ENCODE assay signal across 8 cellular contexts in the genomic region with DNA sequence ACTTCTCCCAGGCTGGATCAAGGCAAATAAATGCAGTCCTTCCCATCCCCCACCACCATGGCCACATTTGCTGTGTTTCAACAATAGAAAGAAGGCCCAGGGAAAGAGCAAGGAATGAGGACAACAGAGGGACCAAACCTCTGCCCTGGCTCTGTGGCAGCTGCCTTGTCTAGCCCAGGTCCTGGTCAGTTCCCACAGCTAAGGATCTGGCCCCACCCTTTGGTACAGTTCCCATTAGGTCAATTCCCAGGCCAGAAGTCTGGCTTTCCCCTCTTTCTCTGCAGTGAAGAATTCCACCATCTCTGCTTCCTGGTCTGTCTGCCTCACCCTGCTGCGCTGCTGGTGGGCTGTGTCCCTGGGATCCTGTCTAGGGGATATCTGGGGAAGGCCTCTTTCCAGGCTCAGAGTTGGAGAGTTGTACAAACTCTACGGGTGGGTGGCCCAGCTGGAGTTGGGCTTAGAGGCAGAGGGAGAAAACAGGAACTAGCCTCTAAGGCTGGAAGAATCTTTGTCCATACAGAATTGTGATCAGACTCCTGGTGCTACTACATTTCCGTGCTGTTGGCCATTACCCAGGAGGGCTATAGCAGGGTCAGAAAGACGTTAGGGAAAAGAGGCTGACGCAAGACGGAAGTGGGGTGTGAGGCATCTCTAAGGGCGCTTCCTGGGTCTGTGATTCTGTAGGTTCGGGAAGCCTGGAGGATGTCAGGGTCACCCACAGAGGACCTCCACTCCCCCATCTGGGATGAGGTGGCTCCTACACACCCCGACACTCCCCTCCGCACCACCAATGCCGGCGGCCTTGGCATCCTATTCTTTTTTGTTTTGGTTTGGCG. TPM values are rescaled to one million over a fixed set of nuclear protein-coding genes. Genes with fewer than 3 reads are reported as not detected.
DNase-seq lines count a peak whose midpoint lies in the region; ATAC-seq and TF ChIP-seq lines count a peak whose summit lies in the region.

No MANE protein-coding gene starts in this region.

- TF ChIP-seq POLR2A in sigmoid colon (IDR thresholded peaks at IDR 0.05), result no peak

- peak in 1 of 2 experiments; percentile 18 for DNase-seq in HAP-1 (ENCODE audit: low spot score in 2 of 2)
- DNase-seq in activated T-helper 2 cell treated with anti-CD3 and anti-CD28 coated beads, Interferon-gamma antibody, Interleukin-2, Interleukin-4, amounts not matched to agents 10 μg/mL and 5 μg/mL and 100 μg/mL, durations not matched to agents 14 hours and 24 hours and 36 hours (ENCODE audit: low spot score), result no peak
- peak; percentile 84 to 85 (median 85) for DNase-seq in right cardiac atrium
- DNase-seq in sigmoid colon, result peak; percentile 90
- DNase-seq in stimulated activated naive CD4-positive, alpha-beta T cell treated with Interleukin-2 at 50 U/mL for 16 hours (lab: John Stamatoyannopoulos, UW), result no peak
- DNase-seq in NK-92 treated with Interleukin-12 subunit alpha and Interleukin-12 subunit beta, amount 100 ng/mL, for 24 hours (lab: John Stamatoyannopoulos, UW), result no peak

- H3K4me1 Mint-ChIP-seq in activated T-helper 2 cell treated with anti-CD3 and anti-CD28 coated beads, Interferon-gamma antibody, Interleukin-2, Interleukin-4, amounts not matched to agents 10 μg/mL and 5 μg/mL and 100 μg/mL, durations not matched to agents 14 hours and 24 hours and 36 hours (ENCODE audit: low read depth), result peaks cover 37% of the 10 kb centered on the region

- H3K27ac ChIP-seq in 22Rv1 (peak overlapping the region; percentile 88), right cardiac atrium (ENCODE audit: low read length) (peak overlapping the region; percentile 99), sigmoid colon (peak overlapping the region; percentile 94 to 97 (median 96))

- H3K4me3 Mint-ChIP-seq in activated T-helper 2 cell treated with anti-CD3 and anti-CD28 coated beads, Interferon-gamma antibody, Interleukin-2, Interleukin-4, amounts not matched to agents 10 μg/mL and 5 μg/mL and 100 μg/mL, durations not matched to agents 14 hours and 24 hours and 36 hours (ENCODE audit: low read depth), result peak overlapping the region; percentile 94

- peak overlapping the region; percentile 95 for H3K27ac Mint-ChIP-seq in activated T-helper 2 cell treated with anti-CD3 and anti-CD28 coated beads, Interferon-gamma antibody, Interleukin-2, Interleukin-4, amounts not matched to agents 10 μg/mL and 5 μg/mL and 100 μg/mL, durations not matched to agents 14 hours and 24 hours and 36 hours

- peaks cover 18% of the 10 kb centered on the region for H3K36me3 ChIP-seq in HAP-1 (replicated peaks)
- peaks cover 0 to 27% (median 5%) of the 10 kb centered on the region in 4 donors for H3K36me3 ChIP-seq in sigmoid colon

- intact Hi-C loops in activated T-helper 2 cell treated with anti-CD3 and anti-CD28 coated beads, Interferon-gamma antibody, Interleukin-2, Interleukin-4, amounts not matched to agents 10 μg/mL and 5 μg/mL and 100 μg/mL, durations not matched to agents 14 hours and 24 hours and 36 hours (cut with micrococcal nuclease), result loop anchor here (5.0 kb wide), 2 partner anchors 34 to 106 kb away; a partner anchor contains a TSS
- intact Hi-C loops in right cardiac atrium (cut with DNase I), result no loop called here
- intact Hi-C loops in sigmoid colon (cut with DNase I), result loop anchor here (2.0 kb wide), 1 partner anchor 188 kb away; no protein-coding TSS in a partner anchor

- no peaks in the 10 kb centered on the region for H3K27me3 Mint-ChIP-seq in activated T-helper 2 cell treated with anti-CD3 and anti-CD28 coated beads, Interferon-gamma antibody, Interleukin-2, Interleukin-4, amounts not matched to agents 10 μg/mL and 5 μg/mL and 100 μg/mL, durations not matched to agents 14 hours and 24 hours and 36 hours (ENCODE audit: low read depth)

- peaks cover 30% of the 10 kb centered on the region for H3K36me3 Mint-ChIP-seq in activated T-helper 2 cell treated with anti-CD3 and anti-CD28 coated beads, Interferon-gamma antibody, Interleukin-2, Interleukin-4, amounts not matched to agents 10 μg/mL and 5 μg/mL and 100 μg/mL, durations not matched to agents 14 hours and 24 hours and 36 hours (ENCODE audit: low read depth)

- no peaks in the 10 kb centered on the region for H3K9me3 ChIP-seq in HAP-1
- no peaks in the 10 kb centered on the region for H3K9me3 ChIP-seq in right cardiac atrium (ENCODE audit: control insufficient read depth, low read length)
- H3K9me3 ChIP-seq in sigmoid colon, result no peaks in the 10 kb centered on the region

- no peaks in the 10 kb centered on the region for H3K27me3 ChIP-seq in HAP-1 (ENCODE audit: low read depth)
- H3K27me3 ChIP-seq in right cardiac atrium (ENCODE audit: control insufficient read depth, insufficient read depth), result no peaks in the 10 kb centered on the region
- no peaks in the 10 kb centered on the region for H3K27me3 ChIP-seq in sigmoid colon

- H3K4me1 ChIP-seq in HAP-1 (peaks cover 26% of the 10 kb centered on the region), right cardiac atrium (ENCODE audit: control insufficient read depth, insufficient read depth, low read length) (peaks cover 26% of the 10 kb centered on the region), sigmoid colon (peaks cover 0 to 88% (median 75%) of the 10 kb centered on the region in 4 donors)

- no peaks in the 10 kb centered on the region for H3K9me3 Mint-ChIP-seq in activated T-helper 2 cell treated with anti-CD3 and anti-CD28 coated beads, Interferon-gamma antibody, Interleukin-2, Interleukin-4, amounts not matched to agents 10 μg/mL and 5 μg/mL and 100 μg/mL, durations not matched to agents 14 hours and 24 hours and 36 hours

- TF ChIP-seq EP300 in sigmoid colon (IDR thresholded peaks at IDR 0.05), result peak in 2 of 4 donors; percentile 3 to 23

- peak; percentile 48 to 75 for ATAC-seq in right cardiac atrium
- no peak for ATAC-seq in HG02588 (IDR thresholded peaks at IDR 0.05; ENCODE audit: unreplicated experiment)

- no peak for TF ChIP-seq CTCF in 22Rv1 (IDR thresholded peaks at IDR 0.05)
- no peak for TF ChIP-seq CTCF in sigmoid colon (IDR thresholded peaks at IDR 0.05)

- H3K4me3 ChIP-seq in HAP-1 (peak overlapping the region; percentile 63), right cardiac atrium (ENCODE audit: low read length) (peak overlapping the region; percentile 98), sigmoid colon (peak overlapping the region; percentile 75 to 83 (median 78))

- 26% methylated on average over 13 of the region's 13 CpGs for WGBS in right cardiac atrium
- WGBS in sigmoid colon, 2 donors, result 76 to 79% methylated on average over 13 of the region's 13 CpGs

- in situ Hi-C loops in HAP-1 (cut with MboI; ENCODE audit: low sequenced_read_pairs), result no loop called here

RNA-seq across cellular contexts. Expression of a gene that starts 1.0 kb away (rescaled TPM):
- total RNA-seq in activated T-helper 2 cell treated with anti-CD3 and anti-CD28 coated beads, Interferon-gamma antibody, Interleukin-2, Interleukin-4, amounts not matched to agents 10 μg/mL and 5 μg/mL and 100 μg/mL, durations not matched to agents 14 hours and 24 hours and 36 hours, result 79.0 and 91.5 TPM in 2 replicates
- total RNA-seq in right cardiac atrium, result 100 to 1,000 TPM; 162 to 229 (median 177) TPM
- 219 TPM for polyA plus RNA-seq in right cardiac atrium
- total RNA-seq in sigmoid colon, result 100 to 1,000 TPM in 1 of 4 donors, 10 to 100 TPM in 3; 79.6 to 113 (median 92.6) TPM
- 100 to 1,000 TPM; 113 to 194 (median 123) TPM for polyA plus RNA-seq in sigmoid colon

RNA-seq across cellular contexts. Expression of a gene that starts 2.4 kb away (rescaled TPM):
- 0.05 and 0.09 TPM in 2 replicates for total RNA-seq in activated T-helper 2 cell treated with anti-CD3 and anti-CD28 coated beads, Interferon-gamma antibody, Interleukin-2, Interleukin-4, amounts not matched to agents 10 μg/mL and 5 μg/mL and 100 μg/mL, durations not matched to agents 14 hours and 24 hours and 36 hours
- total RNA-seq in right cardiac atrium (100 to 1,000 TPM in 1 of 4 donors, 10 to 100 TPM in 2, 1 to 10 TPM in 1; 6.9 to 111 (median 17.2) TPM), sigmoid colon (10 to 100 TPM in 2 of 4 donors, 1 to 10 TPM in 2; 6.4 to 78.2 (median 10.8) TPM)
- polyA plus RNA-seq in right cardiac atrium (24.4 TPM), sigmoid colon (1 to 10 TPM in 1 of 3 donors, under 1 TPM in 2; 0.23 to 4.5 (median 0.60) TPM)

RNA-seq across cellular contexts. Expression of a gene that starts 13.9 kb away (rescaled TPM):
- 0.60 and 0.71 TPM in 2 replicates for total RNA-seq in activated T-helper 2 cell treated with anti-CD3 and anti-CD28 coated beads, Interferon-gamma antibody, Interleukin-2, Interleukin-4, amounts not matched to agents 10 μg/mL and 5 μg/mL and 100 μg/mL, durations not matched to agents 14 hours and 24 hours and 36 hours
- total RNA-seq in right cardiac atrium (10 to 100 TPM; 23.3 to 44.3 (median 32.9) TPM), sigmoid colon (10 to 100 TPM; 14.4 to 86.4 (median 56.9) TPM)
- polyA plus RNA-seq in right cardiac atrium (33.4 TPM), sigmoid colon (100 to 1,000 TPM in 1 of 3 donors, 10 to 100 TPM in 2; 77.7 to 243 (median 80.5) TPM)

RNA-seq across cellular contexts. Expression of a gene that starts 22.2 kb away (rescaled TPM):
- not detected in 2 replicates for total RNA-seq in activated T-helper 2 cell treated with anti-CD3 and anti-CD28 coated beads, Interferon-gamma antibody, Interleukin-2, Interleukin-4, amounts not matched to agents 10 μg/mL and 5 μg/mL and 100 μg/mL, durations not matched to agents 14 hours and 24 hours and 36 hours
- total RNA-seq in right cardiac atrium (not detected), sigmoid colon (not detected)
- polyA plus RNA-seq in right cardiac atrium (0.34 TPM), sigmoid colon (under 1 TPM in 1 of 3 donors, not detected in 2; 0.26 TPM)

RNA-seq across cellular contexts. Expression of a gene that starts 23.9 kb away (rescaled TPM):
- total RNA-seq in activated T-helper 2 cell treated with anti-CD3 and anti-CD28 coated beads, Interferon-gamma antibody, Interleukin-2, Interleukin-4, amounts not matched to agents 10 μg/mL and 5 μg/mL and 100 μg/mL, durations not matched to agents 14 hours and 24 hours and 36 hours, result 57.5 and 57.6 TPM in 2 replicates
- total RNA-seq in right cardiac atrium (10 to 100 TPM; 16.0 to 21.0 (median 19.7) TPM), sigmoid colon (10 to 100 TPM; 10.7 to 19.3 (median 14.8) TPM)
- polyA plus RNA-seq in right cardiac atrium (17.5 TPM), sigmoid colon (10 to 100 TPM; 13.4 to 33.4 (median 16.8) TPM)

Comparison
In these comparisons a context has a peak if more than half of its experiments do, and no peak if none do; other contexts are left out.
1. DNase-seq: peak in right cardiac atrium (3 of 3) and sigmoid colon (single experiment); none in activated T-helper 2 cell treated with anti-CD3 and anti-CD28 coated beads, Interferon-gamma antibody, Interleukin-2, Interleukin-4, amounts not matched to agents 10 μg/mL and 5 μg/mL and 100 μg/mL, durations not matched to agents 14 hours and 24 hours and 36 hours (single experiment), stimulated activated naive CD4-positive, alpha-beta T cell treated with Interleukin-2 at 50 U/mL for 16 hours (single experiment) and NK-92 treated with Interleukin-12 subunit alpha and Interleukin-12 subunit beta, amount 100 ng/mL, for 24 hours (single experiment).
2. intact Hi-C loops: an anchor here in activated T-helper 2 cell treated with anti-CD3 and anti-CD28 coated beads, Interferon-gamma antibody, Interleukin-2, Interleukin-4, amounts not matched to agents 10 μg/mL and 5 μg/mL and 100 μg/mL, durations not matched to agents 14 hours and 24 hours and 36 hours (5.0 kb wide) and sigmoid colon (2.0 kb wide); none called in right cardiac atrium.
3. Peak in every context shown above with its lines, with median percentiles within 50 percentile points of each other: H3K27ac ChIP-seq and H3K4me3 ChIP-seq.